Comparison of ENCODE assay signal across 1 cellular context in genomic region chr1:36320767-36321118, GRCh38.
TF ChIP-seq lines count a peak whose summit lies in the region.

No MANE protein-coding gene starts in this region.

TF ChIP-seq in HepG2, 621 proteins besides CTCF, POLR2A, EP300 and RAD21 (continued from another document):
- TF ChIP-seq ZGPAT (CRISPR knock-in tag; IDR thresholded peaks at IDR 0.05) (no peak), KLF9 (CRISPR knock-in tag; IDR thresholded peaks at IDR 0.05; ENCODE audit: low read depth) (no peak), PITX1 (CRISPR knock-in tag; IDR thresholded peaks at IDR 0.05) (no peak), ZFYVE20 (CRISPR knock-in tag; IDR thresholded peaks at IDR 0.05; ENCODE audit: borderline replicate concordance, low read depth) (no peak)
